23 cellular contexts compared by ENCODE assay signal in the genomic region with DNA sequence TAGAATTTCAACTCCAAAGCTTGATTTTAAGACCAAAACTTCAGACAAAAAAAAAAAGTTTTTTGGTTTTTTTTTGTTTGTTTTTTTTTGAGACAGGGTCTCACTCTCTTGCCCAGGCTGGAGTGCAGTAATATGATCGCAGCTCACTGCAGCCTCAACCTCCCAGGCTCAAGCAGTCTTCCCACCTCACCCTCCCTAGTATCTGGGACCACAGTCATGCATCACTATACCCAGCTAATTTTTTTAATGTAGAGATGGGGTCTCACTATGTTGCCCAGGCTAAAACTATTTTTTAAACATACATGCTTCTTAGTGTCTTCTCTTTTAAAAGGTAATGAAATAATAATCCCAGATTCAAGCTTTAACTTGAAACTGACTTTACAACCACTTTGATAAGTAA. TPM values are rescaled to one million over a fixed set of nuclear protein-coding genes. Genes with fewer than 3 reads are reported as not detected.
A peak's percentile ranks its signal among the peaks of the same experiment; 100 is the strongest.
DNase-seq lines count a peak whose midpoint lies in the region; ATAC-seq, FAIRE-seq and TF ChIP-seq lines count a peak whose summit lies in the region.
"Had no signal": no experiment of that assay in that cellular context is flagged by ENCODE, and none has a peak within 500 bp of the region (broad histone marks: within the 10 kb centered on the region; RNA-seq: fewer than 3 reads in every experiment).

No MANE protein-coding gene starts in this region.

- no peaks in the 10 kb centered on the region for H3K27me3 Mint-ChIP-seq in activated T-helper 17 cell treated with anti-CD3 and anti-CD28 coated beads, Interleukin-2, amount 50 U/mL, for 72 hours
- H3K27me3 Mint-ChIP-seq: CD4-positive, alpha-beta memory T cell had no signal

- peaks cover 87% of the 10 kb centered on the region for H3K36me3 Mint-ChIP-seq in activated T-helper 17 cell treated with anti-CD3 and anti-CD28 coated beads, Interleukin-2, amount 50 U/mL, for 72 hours (ENCODE audit: low read depth)

- peaks cover 16% of the 10 kb centered on the region; the same call in 1 of the 2 replicates for H3K4me1 ChIP-seq in HepG2 (ENCODE audit: insufficient read depth, low read length)
- no peaks in the 10 kb centered on the region for H3K4me1 ChIP-seq in right lobe of liver
- H3K4me1 ChIP-seq: A549, BE2C, HAP-1 had no signal

- TF ChIP-seq CTCF in HepG2 (CRISPR knock-in tag; IDR thresholded peaks at IDR 0.05) (no peak), right lobe of liver (IDR thresholded peaks at IDR 0.05) (no peak)

- no peak for ATAC-seq in HepG2
- no peak for ATAC-seq in right lobe of liver
- no peak for ATAC-seq in activated T-helper 17 cell treated with anti-CD3 and anti-CD28 coated beads, Interleukin-2, amount 50 U/mL, for 72 hours (replicated peaks)
- ATAC-seq: A549, GM23338 had no signal

- H3K36me3 ChIP-seq in HepG2 (replicated peaks in 1 of 2; ENCODE audit: control insufficient read depth in 1 of 2, insufficient read depth in 2 of 2, low read length in 2 of 2) (peaks cover 20 to 50% of the 10 kb centered on the region in 2 experiments), right lobe of liver (peaks cover 0 to 58% (median 23%) of the 10 kb centered on the region in 4 donors)

- no peak overlapping the region for H3K4me3 Mint-ChIP-seq in activated T-helper 17 cell treated with anti-CD3 and anti-CD28 coated beads, Interleukin-2, amount 50 U/mL, for 72 hours
- H3K4me3 Mint-ChIP-seq: CD14-positive monocyte; CD4-positive, alpha-beta memory T cell; GM23338 had no signal

- H3K9me3 ChIP-seq in HepG2 (ENCODE audit: low read length) (no peaks in the 10 kb centered on the region), right lobe of liver (no peaks in the 10 kb centered on the region)
- H3K9me3 ChIP-seq: A549; BE2C; BLaER1 treated with 17β-estradiol and CSF1 and Interleukin-3, amounts not matched to agents 10 nM and 100 nM; HAP-1 had no signal

- H3K27ac ChIP-seq in HepG2 (ENCODE audit: extremely low read length, insufficient read depth, low read length): no peak overlapping the region
- no peak overlapping the region for H3K27ac ChIP-seq in right lobe of liver
- peak overlapping the region; percentile 21 for H3K27ac ChIP-seq in epithelial cell of prostate
- H3K27ac ChIP-seq: A549; BLaER1 treated with 17β-estradiol and CSF1 and Interleukin-3, amounts not matched to agents 10 nM and 100 nM had no signal

- H3K4me3 ChIP-seq in HepG2 (replicated peaks in 1 of 3; ENCODE audit: insufficient read depth in 1 of 3, low read depth in 2 of 3, low read length in 3 of 3) (no peak overlapping the region), right lobe of liver (no peak overlapping the region)
- H3K4me3 ChIP-seq: A549; BLaER1 treated with 17β-estradiol and CSF1 and Interleukin-3, amounts not matched to agents 10 nM and 100 nM; GM23338; HAP-1 had no signal

- TF ChIP-seq RAD21 in HepG2 (CRISPR knock-in tag; IDR thresholded peaks at IDR 0.05): no peak

- intact Hi-C loops in HepG2 (cut with micrococcal nuclease; ENCODE audit: unreplicated experiment) (no loop called here), right lobe of liver (cut with DNase I) (no loop called here), posterior cingulate gyrus (cut with DNase I) (no loop called here)

- no peak for TF ChIP-seq POLR2A in HepG2 (IDR thresholded peaks at IDR 0.05; ENCODE audit: insufficient read depth in 1 of 2, low read depth in 2 of 2, low read length in 2 of 2)
- TF ChIP-seq POLR2A in right lobe of liver (IDR thresholded peaks at IDR 0.05): no peak

- DNase-seq in HepG2 (ENCODE audit: low spot score) (no peak), right lobe of liver (no peak), epithelial cell of prostate (ENCODE audit: low read depth, low spot score) (no peak), NCI-H2171 treated with DMSO at 0.1 percent for 48 hours (lab: John Stamatoyannopoulos, UW) (no peak), posterior cingulate gyrus (no peak)
- DNase-seq: 8988T; ACHN; AML-193; BE2C; Calu3; CD4-positive, alpha-beta memory T cell; COR-L47; DMS79 treated with DMSO at 0.1 percent for 48 hours; GF-D8 had no signal

- no peaks in the 10 kb centered on the region for H4K20me1 ChIP-seq in HepG2 (ENCODE audit: insufficient read depth, low read length)

- POLR2A ChIA-PET in HepG2 (lab: Yijun Ruan, JAX): no interaction called here

- no peak overlapping the region for H2AFZ ChIP-seq in HepG2 (ENCODE audit: low read length)
- H2AFZ ChIP-seq: GM23338 had no signal

- in situ Hi-C loops in HepG2 (cut with HindIII; ENCODE audit: extremely low pct_ligation_motif_present, low pct_unique_long_range_greater_than_20kb): no loop called here

- no peaks in the 10 kb centered on the region for H3K79me2 ChIP-seq in HepG2 (ENCODE audit: insufficient read depth, low read length)

- H3K9ac ChIP-seq in HepG2 (ENCODE audit: insufficient read depth, low read depth, low read length): no peak overlapping the region
- H3K9ac ChIP-seq: BLaER1 treated with 17β-estradiol and CSF1 and Interleukin-3, amounts not matched to agents 10 nM and 100 nM had no signal

- FAIRE-seq in HepG2 (lab: Jason Lieb, UNC): no peak
- FAIRE-seq: A549, GM12891, GM18507, H54 had no signal

- peak overlapping the region; percentile 59 for H3K27ac Mint-ChIP-seq in activated T-helper 17 cell treated with anti-CD3 and anti-CD28 coated beads, Interleukin-2, amount 50 U/mL, for 72 hours
- H3K27ac Mint-ChIP-seq: GM23338 had no signal

- no peaks in the 10 kb centered on the region for H3K9me3 Mint-ChIP-seq in activated T-helper 17 cell treated with anti-CD3 and anti-CD28 coated beads, Interleukin-2, amount 50 U/mL, for 72 hours
- H3K9me3 Mint-ChIP-seq: CD14-positive monocyte; CD4-positive, alpha-beta memory T cell; GM23338 had no signal

- no TSS peak for BruUV-seq in HepG2 (replicated peaks; lab: Mats Ljungman, UMichigan)

- TF ChIP-seq EP300 in HepG2 (IDR thresholded peaks at IDR 0.05; ENCODE audit: low read depth in 2 of 2, low read length in 2 of 2) (no peak), HepG2 (CRISPR knock-in tag; IDR thresholded peaks at IDR 0.05; ENCODE audit: borderline replicate concordance) (no peak)

- CTCF ChIA-PET in HepG2 (lab: Yijun Ruan, JAX; ENCODE audit: low intra/inter-chr PET ratio, low total read pairs): no interaction called here

- WGBS in HepG2 (ENCODE audit: low lambda C conversion rate): 100% methylated on average over 1 of the region's 1 CpG
- WGBS in right lobe of liver (ENCODE audit: insufficient coverage, low coverage, low lambda C conversion rate, missing lambda C conversion rate): 100% methylated on average over 1 of the region's 1 CpG

- H3K27me3 ChIP-seq in HepG2 (ENCODE audit: control insufficient read depth in 1 of 2, insufficient read depth in 2 of 2, low read length in 2 of 2) (no peaks in the 10 kb centered on the region), right lobe of liver (no peaks in the 10 kb centered on the region)
- H3K27me3 ChIP-seq: BE2C; BLaER1 treated with 17β-estradiol and CSF1 and Interleukin-3, amounts not matched to agents 10 nM and 100 nM had no signal

- H3K4me2 ChIP-seq in HepG2 (ENCODE audit: low read depth, low read length): no peak overlapping the region
- H3K4me2 ChIP-seq: A549; BLaER1 treated with 17β-estradiol and CSF1 and Interleukin-3, amounts not matched to agents 10 nM and 100 nM; GM23338 had no signal

- H3K4me1 Mint-ChIP-seq in activated T-helper 17 cell treated with anti-CD3 and anti-CD28 coated beads, Interleukin-2, amount 50 U/mL, for 72 hours: peaks cover 11% of the 10 kb centered on the region
- H3K4me1 Mint-ChIP-seq: GM23338 had no signal

RNA-seq across cellular contexts. Expression of gene GRK2, which starts 35.4 kb away (rescaled TPM):
- total RNA-seq in HepG2 (2016; rRNA removed; fragmentation: Illumina TruSeq; extraction: Trizol) (26.3 and 31.3 TPM in 2 replicates), right lobe of liver (10 to 100 TPM; 24.5 to 43.9 (median 28.5) TPM)
- 26.5 and 26.8 TPM in 2 replicates for total RNA-seq in HepG2 (2016; cell fraction: cytosol; rRNA removed; fragmentation: Illumina TruSeq; extraction: Trizol; ENCODE audit: low read depth)
- 21.7 and 32.4 TPM in 2 replicates for total RNA-seq in HepG2 (2016; cell fraction: insoluble cytoplasmic fraction; rRNA removed; fragmentation: Illumina TruSeq; extraction: Trizol)
- total RNA-seq in HepG2 (2016; cell fraction: membrane; rRNA removed; fragmentation: Illumina TruSeq; extraction: Trizol): 46.5 and 47.3 TPM in 2 replicates
- 25.3 and 29.3 TPM in 2 replicates for total RNA-seq in HepG2 (2016; cell fraction: nucleus; rRNA removed; fragmentation: Illumina TruSeq; extraction: Trizol)
- polyA plus RNA-seq in HepG2 (2011; rRNA removed): 42.4 and 66.8 TPM in 2 replicates
- polyA plus RNA-seq in HepG2 (2011; cell fraction: cytosol; rRNA removed): 34.8 and 51.8 TPM in 2 replicates
- polyA plus RNA-seq in HepG2 (2011; cell fraction: nucleus; rRNA removed): 202 and 278 TPM in 2 replicates
- polyA plus RNA-seq in HepG2 (2012): 39.1 and 39.9 TPM in 2 replicates
- 19.6 and 21.3 TPM in 2 replicates for polyA plus RNA-seq in HepG2 (2016; cell fraction: cytosol; fragmentation: Illumina TruSeq; extraction: Trizol; ENCODE audit: low read depth)
- polyA plus RNA-seq in HepG2 (2016; cell fraction: insoluble cytoplasmic fraction; fragmentation: Illumina TruSeq; extraction: Trizol; ENCODE audit: low read depth): 24.6 and 30.4 TPM in 2 replicates
- polyA plus RNA-seq in HepG2 (2016; cell fraction: membrane; fragmentation: Illumina TruSeq; extraction: Trizol; ENCODE audit: low read depth): 34.4 and 41.1 TPM in 2 replicates
- 65.6 and 70.5 TPM in 2 replicates for polyA plus RNA-seq in HepG2 (2016; cell fraction: nucleus; fragmentation: Illumina TruSeq; extraction: Trizol; ENCODE audit: insufficient read depth, low read depth)
- polyA minus RNA-seq in HepG2 (2011; rRNA and poly(A)+ RNA removed; ENCODE audit: low replicate concordance): 142 and 187 TPM in 2 replicates
- 39.4 and 40.8 TPM in 2 replicates for polyA minus RNA-seq in HepG2 (2011; cell fraction: cytosol; rRNA and poly(A)+ RNA removed)
- polyA minus RNA-seq in HepG2 (2011; cell fraction: nucleus; rRNA and poly(A)+ RNA removed): 41.1 and 50.2 TPM in 2 replicates
- total RNA-seq in activated T-helper 17 cell treated with anti-CD3 and anti-CD28 coated beads, Interleukin-2, amount 50 U/mL, for 72 hours: 100 to 1,000 TPM; 197 to 265 TPM

RNA-seq across cellular contexts. Expression of gene ANKRD13D, which starts 58.2 kb away (rescaled TPM):
- total RNA-seq in HepG2 (2016; rRNA removed; fragmentation: Illumina TruSeq; extraction: Trizol): 4.8 and 18.6 TPM in 2 replicates
- 27.6 and 29.6 TPM in 2 replicates for total RNA-seq in HepG2 (2016; cell fraction: cytosol; rRNA removed; fragmentation: Illumina TruSeq; extraction: Trizol; ENCODE audit: low read depth)
- total RNA-seq in HepG2 (2016; cell fraction: insoluble cytoplasmic fraction; rRNA removed; fragmentation: Illumina TruSeq; extraction: Trizol): 5.9 and 17.7 TPM in 2 replicates
- total RNA-seq in HepG2 (2016; cell fraction: membrane; rRNA removed; fragmentation: Illumina TruSeq; extraction: Trizol): 13.2 and 14.7 TPM in 2 replicates
- total RNA-seq in HepG2 (2016; cell fraction: nucleus; rRNA removed; fragmentation: Illumina TruSeq; extraction: Trizol): 26.2 and 27.8 TPM in 2 replicates
- polyA plus RNA-seq in HepG2 (2011; rRNA removed): 27.3 and 35.5 TPM in 2 replicates
- 14.4 and 20.5 TPM in 2 replicates for polyA plus RNA-seq in HepG2 (2011; cell fraction: cytosol; rRNA removed)
- polyA plus RNA-seq in HepG2 (2011; cell fraction: nucleus; rRNA removed): 139 and 163 TPM in 2 replicates
- polyA plus RNA-seq in HepG2 (2012): 9.7 and 17.4 TPM in 2 replicates
- 7.4 TPM in 2 replicates for polyA plus RNA-seq in HepG2 (2016; cell fraction: cytosol; fragmentation: Illumina TruSeq; extraction: Trizol; ENCODE audit: low read depth)
- polyA plus RNA-seq in HepG2 (2016; cell fraction: insoluble cytoplasmic fraction; fragmentation: Illumina TruSeq; extraction: Trizol; ENCODE audit: low read depth): 5.1 and 7.5 TPM in 2 replicates
- polyA plus RNA-seq in HepG2 (2016; cell fraction: membrane; fragmentation: Illumina TruSeq; extraction: Trizol; ENCODE audit: low read depth): 10.9 and 11.1 TPM in 2 replicates
- 77.4 and 86.1 TPM in 2 replicates for polyA plus RNA-seq in HepG2 (2016; cell fraction: nucleus; fragmentation: Illumina TruSeq; extraction: Trizol; ENCODE audit: insufficient read depth, low read depth)
- 27.0 and 38.7 TPM in 2 replicates for polyA minus RNA-seq in HepG2 (2011; rRNA and poly(A)+ RNA removed; ENCODE audit: low replicate concordance)
- polyA minus RNA-seq in HepG2 (2011; cell fraction: cytosol; rRNA and poly(A)+ RNA removed): 4.4 and 7.0 TPM in 2 replicates
- polyA minus RNA-seq in HepG2 (2011; cell fraction: nucleus; rRNA and poly(A)+ RNA removed): 38.2 and 45.5 TPM in 2 replicates
- total RNA-seq in right lobe of liver: 10 to 100 TPM in 4 of 6 experiments, 1 to 10 TPM in 2; 7.7 to 14.1 (median 10.4) TPM
- total RNA-seq in activated T-helper 17 cell treated with anti-CD3 and anti-CD28 coated beads, Interleukin-2, amount 50 U/mL, for 72 hours: 100 to 1,000 TPM; 102 to 137 TPM
